15 cellular contexts compared by ENCODE assay signal in the genomic region with DNA sequence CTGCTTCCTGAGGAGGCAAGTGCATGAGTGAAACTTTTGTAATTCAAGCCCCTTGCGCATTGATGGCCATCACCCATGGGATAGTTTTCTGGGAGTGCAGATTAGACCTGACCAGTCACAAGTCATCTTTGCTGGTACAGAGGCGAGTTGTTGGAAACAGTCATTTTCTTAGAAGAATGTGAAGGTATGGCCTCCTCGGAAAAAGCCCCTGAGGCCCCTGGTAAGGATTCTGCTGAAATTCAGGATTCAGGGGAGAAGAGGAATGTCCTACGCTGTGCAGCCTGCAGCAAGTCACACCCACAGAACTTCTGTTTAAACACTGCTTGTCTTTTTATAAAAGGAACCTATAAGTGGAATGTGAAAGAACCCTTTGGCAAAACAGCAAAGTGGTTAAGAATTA.
"Had no signal": no experiment of that assay in that cellular context is flagged by ENCODE, and none has a peak within 500 bp of the region (broad histone marks: within the 10 kb centered on the region; RNA-seq: fewer than 3 reads in every experiment).

No MANE protein-coding gene starts in this region.

- H3K4me3 ChIP-seq: left lung, SJSA1, transverse colon had no signal

- H3K36me3 Mint-ChIP-seq: activated naive CD8-positive, alpha-beta T cell; naive B cell; stimulated activated effector memory CD8-positive, alpha-beta T cell treated with anti-CD3 and anti-CD28 coated beads, Interleukin-12 subunit alpha, Interleukin-12 subunit beta, amount 100 ng/mL, for 72 hours had no signal

- H3K9me3 Mint-ChIP-seq: activated CD4-positive, alpha-beta T cell treated with anti-CD3 and anti-CD28 coated beads, Interleukin-2, amount 10 ng/mL, durations not matched to agents 24 days and 14 days; activated T-cell treated with anti-CD3 and anti-CD28 coated beads, Interleukin-2, amount 50 U/mL, for 72 hours; naive B cell; T-helper 2 cell treated with Interferon-gamma antibody and Interleukin-4, amounts not matched to agents 5 μg/mL and 100 μg/mL, for 36 hours had no signal

- H3K9me3 ChIP-seq: left lung, SJSA1, transverse colon had no signal

- H3K27ac ChIP-seq: SJSA1 had no signal

- H3K4me1 Mint-ChIP-seq: naive B cell; stimulated activated effector memory CD8-positive, alpha-beta T cell treated with anti-CD3 and anti-CD28 coated beads, Interleukin-12 subunit alpha, Interleukin-12 subunit beta, amount 100 ng/mL, for 72 hours had no signal

- H3K27me3 ChIP-seq: left lung, SJSA1, transverse colon had no signal

- FAIRE-seq: keratinocyte had no signal

- H3K4me3 Mint-ChIP-seq: activated CD4-positive, alpha-beta T cell treated with anti-CD3 and anti-CD28 coated beads, Interleukin-2, amount 10 ng/mL, durations not matched to agents 24 days and 14 days; activated naive CD8-positive, alpha-beta T cell; activated T-cell treated with anti-CD3 and anti-CD28 coated beads, Interleukin-2, amount 50 U/mL, for 72 hours; endodermal cell; naive B cell; stimulated activated effector memory CD8-positive, alpha-beta T cell treated with anti-CD3 and anti-CD28 coated beads, Interleukin-12 subunit alpha, Interleukin-12 subunit beta, amount 100 ng/mL, for 72 hours; T-helper 2 cell treated with Interferon-gamma antibody and Interleukin-4, amounts not matched to agents 5 μg/mL and 100 μg/mL, for 36 hours had no signal

- H3K27ac Mint-ChIP-seq: activated CD4-positive, alpha-beta T cell treated with anti-CD3 and anti-CD28 coated beads, Interleukin-2, amount 10 ng/mL, durations not matched to agents 24 days and 14 days; activated naive CD8-positive, alpha-beta T cell; activated T-cell treated with anti-CD3 and anti-CD28 coated beads, Interleukin-2, amount 50 U/mL, for 72 hours; naive B cell; stimulated activated effector memory CD8-positive, alpha-beta T cell treated with anti-CD3 and anti-CD28 coated beads, Interleukin-12 subunit alpha, Interleukin-12 subunit beta, amount 100 ng/mL, for 72 hours; T-helper 2 cell treated with Interferon-gamma antibody and Interleukin-4, amounts not matched to agents 5 μg/mL and 100 μg/mL, for 36 hours had no signal

- H3K36me3 ChIP-seq: left lung, SJSA1, transverse colon had no signal

- H3K27me3 Mint-ChIP-seq: naive B cell had no signal

- DNase-seq: activated CD4-positive, alpha-beta T cell treated with anti-CD3 and anti-CD28 coated beads, Interleukin-2, amount 10 ng/mL, durations not matched to agents 24 days and 14 days; activated CD4-positive, CD25-positive, alpha-beta regulatory T cell; activated CD8-positive, alpha-beta memory T cell treated with anti-CD3 and anti-CD28 coated beads, Interleukin-2, amount 50 U/mL, for 48 hours; activated gamma-delta T cell treated with Interleukin-2 at 50 U/mL for 16 hours; activated T-cell treated with anti-CD3 and anti-CD28 coated beads, Interleukin-2, amount 50 U/mL, for 72 hours; cerebellar nuclear complex; endodermal cell; left lung; naive B cell; transverse colon had no signal

- H3K4me1 ChIP-seq: left lung had no signal
